16 cellular contexts compared by ENCODE assay signal in the genomic region with DNA sequence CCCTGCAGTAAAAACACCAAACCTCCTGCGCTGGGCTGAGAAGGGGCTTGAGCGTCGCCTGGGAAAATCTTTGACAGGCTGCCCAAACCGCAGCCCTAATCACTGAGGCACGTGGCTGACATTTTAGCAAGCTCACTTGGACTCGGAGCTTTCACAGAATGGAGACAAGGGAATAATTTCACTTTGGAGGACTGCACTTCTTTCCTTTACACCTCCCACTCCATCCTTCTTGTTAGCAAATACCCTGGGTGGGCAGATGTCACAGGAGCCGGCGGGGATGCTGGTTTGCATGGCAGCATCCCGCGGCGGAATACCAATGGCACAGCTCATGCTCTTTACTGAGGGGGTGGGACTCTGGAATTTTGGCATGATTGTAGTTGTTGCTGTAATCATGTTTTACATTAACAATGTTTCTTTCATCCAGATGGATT.
DNase-seq lines count a peak whose midpoint lies in the region; ATAC-seq and TF ChIP-seq lines count a peak whose summit lies in the region.
"Had no signal": no experiment of that assay in that cellular context is flagged by ENCODE, and none has a peak within 500 bp of the region (broad histone marks: within the 10 kb centered on the region; RNA-seq: fewer than 3 reads in every experiment).

No MANE protein-coding gene starts in this region.

- intact Hi-C loops in posterior vena cava (cut with DNase I): no loop called here

- H3K4me1 Mint-ChIP-seq in progenitor cell of endocrine pancreas (ENCODE audit: low read depth): peaks cover 20% of the 10 kb centered on the region
- H3K4me1 Mint-ChIP-seq in naive thymus-derived CD8-positive, alpha-beta T cell: peaks cover 0 to 2% (median 0%) of the 10 kb centered on the region in 4 donors

- no peak overlapping the region for H2AFZ ChIP-seq in ACC112 (ENCODE audit: low read length, unreplicated experiment)

- no peak for ATAC-seq in GM21786 (IDR thresholded peaks at IDR 0.05; ENCODE audit: unreplicated experiment)
- ATAC-seq in naive thymus-derived CD8-positive, alpha-beta T cell: no peak

- no peaks in the 10 kb centered on the region for H3K9me3 ChIP-seq in SJSA1 (replicated peaks)

- DNase-seq in SJSA1 (ENCODE audit: low read depth in 1 of 2, low spot score in 2 of 2) (peak; percentile 90 to 91), fibroblast of pulmonary artery (ENCODE audit: low read depth) (peak; percentile 69), posterior vena cava (ENCODE audit: low spot score) (peak; percentile 89), foreskin melanocyte (no peak), progenitor cell of endocrine pancreas (ENCODE audit: low spot score, unreplicated experiment) (no peak)
- DNase-seq in naive thymus-derived CD8-positive, alpha-beta T cell: no peak
- DNase-seq: activated CD4-positive, alpha-beta T cell treated with anti-CD3 and anti-CD28 coated beads, Interleukin-2, amount 50 U/mL, for 4 hours; activated naive CD4-positive, alpha-beta T cell treated with anti-CD3 and anti-CD28 coated beads, Interleukin-2, amount 50 U/mL, for 16 hours; endodermal cell; H9; Karpas-422; occipital lobe; SW 1271; upper lobe of left lung had no signal

- TF ChIP-seq CTCF in fibroblast of pulmonary artery (IDR thresholded peaks at IDR 0.05; ENCODE audit: low read length, missing control alignments) (no peak), progenitor cell of endocrine pancreas (IDR thresholded peaks at IDR 0.05; ENCODE audit: unreplicated experiment) (no peak)

- no peaks in the 10 kb centered on the region for H3K79me2 ChIP-seq in ACC112 (ENCODE audit: control insufficient read depth, insufficient read depth, low read length, unreplicated experiment)

- H3K36me3 ChIP-seq in ACC112 (ENCODE audit: insufficient read depth, low read length): no peaks in the 10 kb centered on the region
- no peaks in the 10 kb centered on the region for H3K36me3 ChIP-seq in SJSA1
- H3K36me3 ChIP-seq: upper lobe of left lung had no signal

- H3K9me3 Mint-ChIP-seq in progenitor cell of endocrine pancreas (ENCODE audit: low read depth): peaks cover 6% of the 10 kb centered on the region
- H3K9me3 Mint-ChIP-seq in naive thymus-derived CD8-positive, alpha-beta T cell: peaks cover 0 to 10% (median 2%) of the 10 kb centered on the region in 9 donors

- no peaks in the 10 kb centered on the region for H3K27me3 ChIP-seq in ACC112 (ENCODE audit: insufficient read depth, low read length)
- no peaks in the 10 kb centered on the region for H3K27me3 ChIP-seq in SJSA1 (replicated peaks)
- H3K27me3 ChIP-seq: upper lobe of left lung had no signal

- peaks cover 47% of the 10 kb centered on the region for H3K4me1 ChIP-seq in ACC112 (ENCODE audit: control insufficient read depth, insufficient read depth, low read length, unreplicated experiment)
- H3K4me1 ChIP-seq in SJSA1 (replicated peaks): peaks cover 77% of the 10 kb centered on the region
- H3K4me1 ChIP-seq: upper lobe of left lung had no signal

- peak overlapping the region; percentile 38; the same call in 1 of the 2 replicates for H3K4me3 ChIP-seq in ACC112 (ENCODE audit: low read depth, low read length)
- no peak overlapping the region for H3K4me3 ChIP-seq in SJSA1
- H3K4me3 ChIP-seq in fibroblast of pulmonary artery (replicated peaks; ENCODE audit: low read depth, low read length): no peak overlapping the region
- H3K4me3 ChIP-seq: upper lobe of left lung had no signal

- H3K27ac ChIP-seq in ACC112 (ENCODE audit: low read depth, low read length) (peak overlapping the region; percentile 91), SJSA1 (peak overlapping the region; percentile 70)
- H3K27ac ChIP-seq: upper lobe of left lung had no signal

- H3K27me3 Mint-ChIP-seq in progenitor cell of endocrine pancreas: peaks cover 25% of the 10 kb centered on the region
- peaks cover 7 to 33% (median 15%) of the 10 kb centered on the region in 5 donors for H3K27me3 Mint-ChIP-seq in naive thymus-derived CD8-positive, alpha-beta T cell

- H3K27ac Mint-ChIP-seq in progenitor cell of endocrine pancreas: no peak overlapping the region
- H3K27ac Mint-ChIP-seq in naive thymus-derived CD8-positive, alpha-beta T cell: no peak overlapping the region
- H3K27ac Mint-ChIP-seq: endodermal cell, H9 had no signal

- peaks cover 2% of the 10 kb centered on the region for H3K36me3 Mint-ChIP-seq in progenitor cell of endocrine pancreas (ENCODE audit: insufficient read depth)
- H3K36me3 Mint-ChIP-seq in naive thymus-derived CD8-positive, alpha-beta T cell: peaks cover 0 to 6% (median 0%) of the 10 kb centered on the region in 3 donors

- no peak overlapping the region for H3K4me3 Mint-ChIP-seq in progenitor cell of endocrine pancreas (ENCODE audit: low read depth)
- H3K4me3 Mint-ChIP-seq in naive thymus-derived CD8-positive, alpha-beta T cell: no peak overlapping the region
- H3K4me3 Mint-ChIP-seq: endodermal cell, H9 had no signal

- POLR2A ChIA-PET in naive thymus-derived CD8-positive, alpha-beta T cell (lab: Charles Lee): no interaction called here

Comparison
In these comparisons a context has a peak if more than half of its experiments do, and no peak if none do; other contexts are left out.
1. DNase-seq: peak in SJSA1 (2 of 2), fibroblast of pulmonary artery (single experiment) and posterior vena cava (single experiment); none in foreskin melanocyte (single experiment), progenitor cell of endocrine pancreas (single experiment) and naive thymus-derived CD8-positive, alpha-beta T cell (0 of 10).